ENCODE assay signal across 19 cellular contexts in genomic region chrX:133880032-133880443, GRCh38.
DNase-seq lines count a peak whose midpoint lies in the region; ATAC-seq, FAIRE-seq and TF ChIP-seq lines count a peak whose summit lies in the region.
"Had no signal": no experiment of that assay in that cellular context is flagged by ENCODE, and none has a peak within 500 bp of the region (broad histone marks: within the 10 kb centered on the region; RNA-seq: fewer than 3 reads in every experiment).

No MANE protein-coding gene starts in this region.

- H3K4me2 ChIP-seq in A549: no peak overlapping the region
- H3K4me2 ChIP-seq in mesenchymal stem cell (ENCODE audit: low read length, poor library complexity, severe bottlenecking): no peak overlapping the region

- H3K79me1 ChIP-seq in mesenchymal stem cell (replicated peaks; ENCODE audit: low read length, poor library complexity, severe bottlenecking): no peaks in the 10 kb centered on the region

- no peak overlapping the region for H3K27ac Mint-ChIP-seq in CD8-positive, alpha-beta T cell
- H3K27ac Mint-ChIP-seq in CD4-positive, alpha-beta T cell: no peak overlapping the region
- H3K27ac Mint-ChIP-seq: activated T-helper 17 cell treated with anti-CD3 and anti-CD28 coated beads, Interleukin-2, amount 50 U/mL, for 72 hours; T-helper 17 cell had no signal

- no peaks in the 10 kb centered on the region for H3K9me3 Mint-ChIP-seq in CD8-positive, alpha-beta T cell
- H3K9me3 Mint-ChIP-seq in CD4-positive, alpha-beta T cell: no peaks in the 10 kb centered on the region
- H3K9me3 Mint-ChIP-seq: activated T-helper 17 cell treated with anti-CD3 and anti-CD28 coated beads, Interleukin-2, amount 50 U/mL, for 72 hours had no signal

- TF ChIP-seq RAD21 in A549 (conservative IDR thresholded peaks at IDR 0.05 in 1 of 2, IDR thresholded peaks at IDR 0.05 in 1 of 2): no peak

- H2BK120ac ChIP-seq in mesenchymal stem cell (ENCODE audit: low read depth, low read length): no peak overlapping the region

- H3K14ac ChIP-seq in mesenchymal stem cell (ENCODE audit: low read length in 2 of 2): no peak overlapping the region

- POLR2A ChIA-PET in A549 (lab: Yijun Ruan, JAX): no interaction called here
- POLR2A ChIA-PET in CD8-positive, alpha-beta T cell (lab: Charles Lee): no interaction called here
- POLR2A ChIA-PET in CD4-positive, alpha-beta T cell (lab: Charles Lee): no interaction called here

- peak; percentile 82 for FAIRE-seq in A549 (lab: Jason Lieb, UNC)
- FAIRE-seq: GM12891, GM19239, keratinocyte had no signal

- H3K23ac ChIP-seq in mesenchymal stem cell (ENCODE audit: low read length in 2 of 2): no peak overlapping the region

- no peak overlapping the region for H3K4me3 Mint-ChIP-seq in CD8-positive, alpha-beta T cell
- H3K4me3 Mint-ChIP-seq in CD4-positive, alpha-beta T cell: no peak overlapping the region
- H3K4me3 Mint-ChIP-seq: activated T-helper 17 cell treated with anti-CD3 and anti-CD28 coated beads, Interleukin-2, amount 50 U/mL, for 72 hours; T-helper 17 cell had no signal

- H3K27me3 Mint-ChIP-seq in CD8-positive, alpha-beta T cell (ENCODE audit: low read depth): no peaks in the 10 kb centered on the region
- no peaks in the 10 kb centered on the region for H3K27me3 Mint-ChIP-seq in CD4-positive, alpha-beta T cell
- H3K27me3 Mint-ChIP-seq: activated T-helper 17 cell treated with anti-CD3 and anti-CD28 coated beads, Interleukin-2, amount 50 U/mL, for 72 hours; T-helper 17 cell had no signal

- WGBS in A549 (ENCODE audit: missing lambda C conversion rate): 19% methylated on average over 4 of the region's 4 CpGs
- 85% methylated on average over 4 of the region's 4 CpGs for WGBS in mesenchymal stem cell

- no peaks in the 10 kb centered on the region for H3K4me1 ChIP-seq in A549
- H3K4me1 ChIP-seq in mesenchymal stem cell (ENCODE audit: control insufficient read depth, insufficient read depth, low read depth, low read length): no peaks in the 10 kb centered on the region
- no peaks in the 10 kb centered on the region for H3K4me1 ChIP-seq in CD8-positive, alpha-beta T cell (ENCODE audit: insufficient read depth, low read length)

- no peak overlapping the region for H3K27ac ChIP-seq in A549
- no peak overlapping the region for H3K27ac ChIP-seq in mesenchymal stem cell (ENCODE audit: low read length, poor library complexity, severe bottlenecking)
- H3K27ac ChIP-seq in CD8-positive, alpha-beta T cell (ENCODE audit: low read depth, low read length): no peak overlapping the region
- H3K27ac ChIP-seq in CD4-positive, alpha-beta T cell (ENCODE audit: low read depth, low read length): no peak overlapping the region

- TF ChIP-seq CTCF in A549 (IDR thresholded peaks at IDR 0.05) (no peak), GM10266 (IDR thresholded peaks at IDR 0.05; ENCODE audit: control insufficient read depth, insufficient read depth, low read depth, missing control alignments) (no peak)
- no peak for TF ChIP-seq CTCF in CD8-positive, alpha-beta T cell (IDR thresholded peaks at IDR 0.05)
- no peak for TF ChIP-seq CTCF in CD4-positive, alpha-beta T cell (IDR thresholded peaks at IDR 0.05)

- ATAC-seq in A549 (no peak), GM19324 (IDR thresholded peaks at IDR 0.05; ENCODE audit: low FRiP score, unreplicated experiment) (peak; percentile 59), HG03060 (IDR thresholded peaks at IDR 0.05; ENCODE audit: low read depth, unreplicated experiment) (peak; percentile 44)
- no peak for ATAC-seq in CD8-positive, alpha-beta T cell
- no peak for ATAC-seq in CD4-positive, alpha-beta T cell (ENCODE audit: poor library complexity)
- ATAC-seq: activated T-helper 17 cell treated with anti-CD3 and anti-CD28 coated beads, Interleukin-2, amount 50 U/mL, for 72 hours; mucosa of descending colon; T-helper 17 cell had no signal

- no peak overlapping the region for H4K8ac ChIP-seq in mesenchymal stem cell (ENCODE audit: low read length)

- TF ChIP-seq EP300 in A549 (IDR thresholded peaks at IDR 0.05): no peak

- H3K36me3 Mint-ChIP-seq in CD8-positive, alpha-beta T cell: no peaks in the 10 kb centered on the region
- H3K36me3 Mint-ChIP-seq in CD4-positive, alpha-beta T cell (ENCODE audit: low read depth): no peaks in the 10 kb centered on the region

- H3K4ac ChIP-seq in mesenchymal stem cell (ENCODE audit: low read depth in 1 of 2, low read length in 2 of 2): no peak overlapping the region

- H2BK12ac ChIP-seq in mesenchymal stem cell (ENCODE audit: low read length in 2 of 2): no peak overlapping the region

- no peaks in the 10 kb centered on the region for H3K9me3 ChIP-seq in A549
- H3K9me3 ChIP-seq in mesenchymal stem cell (ENCODE audit: control insufficient read depth, low read length): no peaks in the 10 kb centered on the region
- H3K9me3 ChIP-seq in CD8-positive, alpha-beta T cell (ENCODE audit: low read length): no peaks in the 10 kb centered on the region
- no peaks in the 10 kb centered on the region for H3K9me3 ChIP-seq in CD4-positive, alpha-beta T cell (ENCODE audit: control insufficient read depth, low read length)
- H3K9me3 ChIP-seq: mucosa of descending colon had no signal

- no peak overlapping the region for H2AK5ac ChIP-seq in mesenchymal stem cell (ENCODE audit: low read length, severe bottlenecking)

- TF ChIP-seq POLR2A in A549 (IDR thresholded peaks at IDR 0.05; ENCODE audit: low read length): no peak

- no peaks in the 10 kb centered on the region for H3K36me3 ChIP-seq in mesenchymal stem cell (ENCODE audit: control insufficient read depth in 1 of 2, insufficient read depth in 2 of 2, low read depth in 1 of 2, low read length in 2 of 2)
- H3K36me3 ChIP-seq in CD8-positive, alpha-beta T cell (ENCODE audit: insufficient read depth, low read length): no peaks in the 10 kb centered on the region

- no peak for DNase-seq in A549 (ENCODE audit: low read depth in 1 of 2, low spot score in 1 of 2)
- DNase-seq in NCI-H510A (lab: John Stamatoyannopoulos, UW): peak; percentile 21
- no peak for DNase-seq in mesenchymal stem cell
- DNase-seq in CD8-positive, alpha-beta T cell: no peak
- DNase-seq in GM10266 (ENCODE audit: extremely low spot score): no peak
- DNase-seq in CD4-positive, alpha-beta T cell: no peak
- DNase-seq: caudate nucleus; effector memory CD4-positive, alpha-beta T cell; IMR-90; mucosa of descending colon; SHP77 treated with DMSO at 0.1 percent for 48 hours; substantia nigra; T-helper 17 cell had no signal

- CTCF ChIA-PET in A549 (lab: Yijun Ruan, JAX): interaction anchor here (0.9 kb wide), 1 partner anchor 16 kb away, joined by 4 read pairs; no protein-coding TSS in a partner anchor
- CTCF ChIA-PET in CD8-positive, alpha-beta T cell (lab: Charles Lee): interaction anchor here (0.7 to 1.6 kb wide), 2 partner anchors 40 to 344 kb away, joined by 3 read pairs; no protein-coding TSS in a partner anchor
- CTCF ChIA-PET in CD4-positive, alpha-beta T cell (lab: Charles Lee): interaction anchor here (1.0 kb wide), 1 partner anchor 26 kb away, joined by 3 read pairs; no protein-coding TSS in a partner anchor

- intact Hi-C loops in CD8-positive, alpha-beta T cell (cut with DNase I, micrococcal nuclease): no loop called here
- intact Hi-C loops in CD4-positive, alpha-beta T cell (cut with DNase I, micrococcal nuclease): no loop called here

- no peaks in the 10 kb centered on the region for H3K27me3 ChIP-seq in mesenchymal stem cell (ENCODE audit: control insufficient read depth in 1 of 2, insufficient read depth in 1 of 2, low read length in 2 of 2)
- H3K27me3 ChIP-seq in CD8-positive, alpha-beta T cell (ENCODE audit: insufficient read depth, low read length): no peaks in the 10 kb centered on the region
- H3K27me3 ChIP-seq in CD4-positive, alpha-beta T cell (ENCODE audit: control insufficient read depth, insufficient read depth, low read length): no peaks in the 10 kb centered on the region

- H3K18ac ChIP-seq in mesenchymal stem cell (ENCODE audit: low read depth in 1 of 2, low read length in 2 of 2): no peak overlapping the region

- no peak overlapping the region for H3K4me3 ChIP-seq in A549
- H3K4me3 ChIP-seq in mesenchymal stem cell (ENCODE audit: insufficient read depth in 1 of 2, low read depth in 1 of 2, low read length in 2 of 2): no peak overlapping the region
- H3K4me3 ChIP-seq in CD8-positive, alpha-beta T cell (ENCODE audit: low read depth, low read length): no peak overlapping the region
- H3K4me3 ChIP-seq: mucosa of descending colon had no signal

- no peak overlapping the region for H2AFZ ChIP-seq in mesenchymal stem cell (ENCODE audit: low read depth, low read length)

- H4K91ac ChIP-seq in mesenchymal stem cell (ENCODE audit: low read length): no peak overlapping the region

- H3K4me1 Mint-ChIP-seq in CD8-positive, alpha-beta T cell (ENCODE audit: low read depth): no peaks in the 10 kb centered on the region
- H3K4me1 Mint-ChIP-seq in CD4-positive, alpha-beta T cell (ENCODE audit: low read depth): no peaks in the 10 kb centered on the region
- H3K4me1 Mint-ChIP-seq: activated T-helper 17 cell treated with anti-CD3 and anti-CD28 coated beads, Interleukin-2, amount 50 U/mL, for 72 hours; T-helper 17 cell had no signal

- H3K9ac ChIP-seq in mesenchymal stem cell (ENCODE audit: low read length): no peak overlapping the region

- no peak overlapping the region for H2BK15ac ChIP-seq in mesenchymal stem cell (ENCODE audit: low read depth, poor library complexity, severe bottlenecking)

- H2BK5ac ChIP-seq in mesenchymal stem cell (ENCODE audit: low read depth, low read length, poor library complexity, severe bottlenecking): no peak overlapping the region

TF ChIP-seq in A549, 52 proteins besides CTCF, POLR2A, EP300 and RAD21 (continues in another document):
- no peak for TF ChIP-seq USF2 (IDR thresholded peaks at IDR 0.05)
- TF ChIP-seq, protein P1, sequence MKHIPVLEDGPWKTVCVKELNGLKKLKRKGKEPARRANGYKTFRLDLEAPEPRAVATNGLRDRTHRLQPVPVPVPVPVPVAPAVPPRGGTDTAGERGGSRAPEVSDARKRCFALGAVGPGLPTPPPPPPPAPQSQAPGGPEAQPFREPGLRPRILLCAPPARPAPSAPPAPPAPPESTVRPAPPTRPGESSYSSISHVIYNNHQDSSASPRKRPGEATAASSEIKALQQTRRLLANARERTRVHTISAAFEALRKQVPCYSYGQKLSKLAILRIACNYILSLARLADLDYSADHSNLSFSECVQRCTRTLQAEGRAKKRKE (CRISPR knock-in tag; IDR thresholded peaks at IDR 0.05; ENCODE audit: low read depth): no peak

Comparison
In these comparisons a context has a peak if more than half of its experiments do, and no peak if none do; other contexts are left out.
1. ATAC-seq: peak in GM19324 (single experiment) and HG03060 (single experiment); none in A549 (0 of 2), CD8-positive, alpha-beta T cell (single experiment) and CD4-positive, alpha-beta T cell (single experiment).